In genomic region chr2:177430425-177430824, GRCh38 we compare ENCODE assay signal across 16 cellular contexts.
"Had no signal": no experiment of that assay in that cellular context is flagged by ENCODE, and none has a peak within 500 bp of the region (broad histone marks: within the 10 kb centered on the region; RNA-seq: fewer than 3 reads in every experiment).

No MANE protein-coding gene starts in this region.

- H3K9me3 ChIP-seq: pancreas had no signal

- H3K27me3 ChIP-seq: foreskin keratinocyte, pancreas, tibial nerve had no signal

- H3K4me3 ChIP-seq: left ventricle myocardium inferior, pancreas, skin epidermis, tibial nerve had no signal

- H3K27ac ChIP-seq: foreskin keratinocyte, left ventricle myocardium inferior, pancreas, tibial nerve, WERI-Rb-1 had no signal

- DNase-seq: activated CD4-positive, alpha-beta T cell treated with anti-CD3 and anti-CD28 coated beads for 36 hours; activated CD8-positive, alpha-beta T cell treated with anti-CD3 and anti-CD28 coated beads, Interleukin-2, amount 10 ng/mL, durations not matched to agents 7 days and 5 days; activated naive CD4-positive, alpha-beta T cell treated with Interleukin-2 at 50 U/mL for 16 hours; activated naive CD8-positive, alpha-beta T cell treated with anti-CD3 and anti-CD28 coated beads, Interleukin-2, amount 50 U/mL, for 24 hours; cerebellar nuclear complex; endodermal cell; erythroblast; head of caudate nucleus; islet precursor cell; left ventricle myocardium inferior; pancreas; T-helper 1 cell; WERI-Rb-1 had no signal

- H3K4me1 ChIP-seq: left ventricle myocardium inferior, tibial nerve had no signal

- ATAC-seq: activated CD4-positive, alpha-beta T cell treated with anti-CD3 and anti-CD28 coated beads for 36 hours; activated CD8-positive, alpha-beta T cell treated with anti-CD3 and anti-CD28 coated beads, Interleukin-2, amount 10 ng/mL, durations not matched to agents 7 days and 5 days; activated naive CD8-positive, alpha-beta T cell treated with anti-CD3 and anti-CD28 coated beads, Interleukin-2, amount 50 U/mL, for 24 hours had no signal

- H3K36me3 ChIP-seq: pancreas had no signal
